Comparison of ENCODE assay signal across 17 cellular contexts in the genomic region with DNA sequence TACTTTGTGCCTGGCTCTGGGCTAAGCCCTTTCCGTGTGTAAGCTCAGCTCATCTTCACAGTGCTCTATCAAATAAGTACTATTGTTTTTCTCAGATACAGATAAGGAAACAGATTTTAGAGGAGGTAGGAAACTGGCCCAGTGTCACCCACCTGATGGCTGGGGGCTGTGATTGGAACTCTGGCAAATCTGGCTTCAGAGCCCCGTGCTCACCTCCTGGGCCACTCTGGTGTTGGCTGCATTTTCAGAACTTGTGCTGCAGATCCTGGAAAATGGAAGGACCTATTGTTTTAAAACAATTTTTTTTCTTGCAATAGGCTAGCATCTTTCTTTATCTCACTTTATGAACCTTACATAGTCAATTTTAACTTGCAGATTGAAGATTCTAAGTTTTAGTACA. TPM values are rescaled to one million over a fixed set of nuclear protein-coding genes. Genes with fewer than 3 reads are reported as not detected.
A peak's percentile ranks its signal among the peaks of the same experiment; 100 is the strongest.
DNase-seq lines count a peak whose midpoint lies in the region; ATAC-seq and TF ChIP-seq lines count a peak whose summit lies in the region.
"Had no signal": no experiment of that assay in that cellular context is flagged by ENCODE, and none has a peak within 500 bp of the region (broad histone marks: within the 10 kb centered on the region; RNA-seq: fewer than 3 reads in every experiment).

No MANE protein-coding gene starts in this region.

- H3K27me3 Mint-ChIP-seq in activated T-cell treated with anti-CD3 and anti-CD28 coated beads, Interleukin-2, amount 50 U/mL, for 24 hours = no peaks in the 10 kb centered on the region
- H3K27me3 Mint-ChIP-seq in progenitor cell of endocrine pancreas = no peaks in the 10 kb centered on the region

- H3F3A ChIP-seq in OCI-LY1 (ENCODE audit: insufficient read depth, low read length) = 0 out of 2 replicates have a peak, but pooled peaks cover 6% of the 10 kb centered on the region

- peak overlapping the region; percentile 69 for H3K27ac Mint-ChIP-seq in activated T-cell treated with anti-CD3 and anti-CD28 coated beads, Interleukin-2, amount 50 U/mL, for 24 hours
- H3K27ac Mint-ChIP-seq in progenitor cell of endocrine pancreas = no peak overlapping the region

- peaks cover 99% of the 10 kb centered on the region for H3K79me2 ChIP-seq in OCI-LY1 (ENCODE audit: insufficient read depth, low read length)

- TF ChIP-seq CTCF in OCI-LY1 (IDR thresholded peaks at IDR 0.05; ENCODE audit: low read length) = no peak
- TF ChIP-seq CTCF in progenitor cell of endocrine pancreas (IDR thresholded peaks at IDR 0.05; ENCODE audit: unreplicated experiment) = no peak
- no peak for TF ChIP-seq CTCF in suprapubic skin (IDR thresholded peaks at IDR 0.05)

- no peak overlapping the region for H3K27ac ChIP-seq in OCI-LY1 (ENCODE audit: low read depth, low read length, poor library complexity, severe bottlenecking)
- H3K27ac ChIP-seq in effector memory CD4-positive, alpha-beta T cell (ENCODE audit: insufficient read depth, low read length, poor library complexity, severe bottlenecking) = peak overlapping the region; percentile 25
- no peak overlapping the region for H3K27ac ChIP-seq in suprapubic skin
- H3K27ac ChIP-seq: colonic mucosa had no signal

- H3K4me3 Mint-ChIP-seq in activated T-cell treated with anti-CD3 and anti-CD28 coated beads, Interleukin-2, amount 50 U/mL, for 24 hours = peak overlapping the region; percentile 53
- H3K4me3 Mint-ChIP-seq in progenitor cell of endocrine pancreas (ENCODE audit: low read depth) = peak overlapping the region; percentile 17

- WGBS in suprapubic skin = 42% methylated on average over 2 of the region's 2 CpGs

- peak overlapping the region; percentile 10; the same call in 1 of the 2 replicates for H3K4me2 ChIP-seq in OCI-LY1 (ENCODE audit: low read length)

- peaks cover 7% of the 10 kb centered on the region; the same call in 1 of the 2 replicates for H3K36me3 ChIP-seq in OCI-LY1 (ENCODE audit: insufficient read depth, low read length)
- no peaks in the 10 kb centered on the region for H3K36me3 ChIP-seq in effector memory CD4-positive, alpha-beta T cell (ENCODE audit: control insufficient read depth, insufficient read depth, low read length)
- peaks cover 8% of the 10 kb centered on the region for H3K36me3 ChIP-seq in suprapubic skin
- H3K36me3 ChIP-seq: colonic mucosa had no signal

- peaks cover 75% of the 10 kb centered on the region for H3K4me1 Mint-ChIP-seq in activated T-cell treated with anti-CD3 and anti-CD28 coated beads, Interleukin-2, amount 50 U/mL, for 24 hours (ENCODE audit: low read depth)
- H3K4me1 Mint-ChIP-seq in progenitor cell of endocrine pancreas (ENCODE audit: low read depth) = peaks cover 40% of the 10 kb centered on the region

- H3K36me3 Mint-ChIP-seq in activated T-cell treated with anti-CD3 and anti-CD28 coated beads, Interleukin-2, amount 50 U/mL, for 24 hours (ENCODE audit: low read depth) = peaks cover 76% of the 10 kb centered on the region
- H3K36me3 Mint-ChIP-seq in progenitor cell of endocrine pancreas (ENCODE audit: insufficient read depth) = peaks cover 3% of the 10 kb centered on the region

- H3K9me3 ChIP-seq in OCI-LY1 (ENCODE audit: low read length) (no peaks in the 10 kb centered on the region), suprapubic skin (no peaks in the 10 kb centered on the region)
- H3K9me3 ChIP-seq in effector memory CD4-positive, alpha-beta T cell (ENCODE audit: control insufficient read depth, low read length) = no peaks in the 10 kb centered on the region
- H3K9me3 ChIP-seq: colonic mucosa, spleen had no signal

- no peaks in the 10 kb centered on the region for H4K20me1 ChIP-seq in OCI-LY1 (ENCODE audit: insufficient read depth, low read length)

- H2AFZ ChIP-seq in OCI-LY1 (ENCODE audit: low read length) = no peak overlapping the region

- no peak for DNase-seq in activated T-cell treated with anti-CD3 and anti-CD28 coated beads, Interleukin-2, amount 50 U/mL, for 24 hours
- DNase-seq in activated T-cell treated with anti-CD3 and anti-CD28 coated beads for 4 hours (no peak), progenitor cell of endocrine pancreas (ENCODE audit: low spot score, unreplicated experiment) (no peak), NCI-H1436 (lab: John Stamatoyannopoulos, UW) (no peak), suprapubic skin (ENCODE audit: low spot score in 2 of 2) (no peak)
- no peak for DNase-seq in effector memory CD4-positive, alpha-beta T cell
- DNase-seq: colonic mucosa, DMS 273 treated with DMSO at 0.1 percent for 48 hours, foreskin fibroblast, GOT3, kidney, NCI-H1105 treated with DMSO at 0.1 percent for 48 hours, NCI-H69, SIG-M5, spleen had no signal

- H3K27me3 ChIP-seq in OCI-LY1 (ENCODE audit: insufficient read depth, low read length) = no peaks in the 10 kb centered on the region
- H3K27me3 ChIP-seq in effector memory CD4-positive, alpha-beta T cell (replicated peaks; ENCODE audit: control insufficient read depth, insufficient read depth, low read length, poor library complexity, severe bottlenecking) = no peaks in the 10 kb centered on the region
- no peaks in the 10 kb centered on the region for H3K27me3 ChIP-seq in suprapubic skin
- H3K27me3 ChIP-seq: colonic mucosa, spleen had no signal

- no peaks in the 10 kb centered on the region for H3K9me2 ChIP-seq in OCI-LY1 (ENCODE audit: low read depth, low read length)

- H3K4me1 ChIP-seq in OCI-LY1 (ENCODE audit: insufficient read depth, low read length, severe bottlenecking) (peaks cover 92% of the 10 kb centered on the region), suprapubic skin (peaks cover 58% of the 10 kb centered on the region)
- H3K4me1 ChIP-seq in effector memory CD4-positive, alpha-beta T cell (ENCODE audit: control insufficient read depth, insufficient read depth, low read length, poor library complexity, severe bottlenecking) = peaks cover 39% of the 10 kb centered on the region

- TF ChIP-seq EP300 in suprapubic skin (IDR thresholded peaks at IDR 0.05) = no peak

- H3K9me3 Mint-ChIP-seq in activated T-cell treated with anti-CD3 and anti-CD28 coated beads, Interleukin-2, amount 50 U/mL, for 24 hours = no peaks in the 10 kb centered on the region
- no peaks in the 10 kb centered on the region for H3K9me3 Mint-ChIP-seq in progenitor cell of endocrine pancreas (ENCODE audit: low read depth)

- ATAC-seq in HG03039 (IDR thresholded peaks at IDR 0.05; ENCODE audit: unreplicated experiment) = no peak

- H3K4me3 ChIP-seq in OCI-LY1 (ENCODE audit: low read depth, low read length, poor library complexity, severe bottlenecking) = no peak overlapping the region
- no peak overlapping the region for H3K4me3 ChIP-seq in effector memory CD4-positive, alpha-beta T cell (ENCODE audit: insufficient read depth, low read depth, low read length, poor library complexity, severe bottlenecking)
- no peak overlapping the region for H3K4me3 ChIP-seq in suprapubic skin
- H3K4me3 ChIP-seq: colonic mucosa, spleen had no signal

- no peak for TF ChIP-seq POLR2A in suprapubic skin (IDR thresholded peaks at IDR 0.05)

- H3K9ac ChIP-seq in OCI-LY1 (ENCODE audit: low read length) = no peak overlapping the region

RNA-seq across cellular contexts. Expression of a gene that starts 5.7 kb away (rescaled TPM):
- total RNA-seq in progenitor cell of endocrine pancreas (78.8 and 85.6 TPM in 2 replicates), suprapubic skin (100 to 1,000 TPM in 1 of 4 donors, 10 to 100 TPM in 3; 35.6 to 138 (median 50.9) TPM)

RNA-seq across cellular contexts. Expression of a gene that starts 35.8 kb away (rescaled TPM):
- 55.4 and 56.3 TPM in 2 replicates for total RNA-seq in progenitor cell of endocrine pancreas
- 10 to 100 TPM; 21.0 to 69.2 (median 42.0) TPM for total RNA-seq in suprapubic skin
